Comparison of ENCODE assay signal across 13 cellular contexts in the genomic region with DNA sequence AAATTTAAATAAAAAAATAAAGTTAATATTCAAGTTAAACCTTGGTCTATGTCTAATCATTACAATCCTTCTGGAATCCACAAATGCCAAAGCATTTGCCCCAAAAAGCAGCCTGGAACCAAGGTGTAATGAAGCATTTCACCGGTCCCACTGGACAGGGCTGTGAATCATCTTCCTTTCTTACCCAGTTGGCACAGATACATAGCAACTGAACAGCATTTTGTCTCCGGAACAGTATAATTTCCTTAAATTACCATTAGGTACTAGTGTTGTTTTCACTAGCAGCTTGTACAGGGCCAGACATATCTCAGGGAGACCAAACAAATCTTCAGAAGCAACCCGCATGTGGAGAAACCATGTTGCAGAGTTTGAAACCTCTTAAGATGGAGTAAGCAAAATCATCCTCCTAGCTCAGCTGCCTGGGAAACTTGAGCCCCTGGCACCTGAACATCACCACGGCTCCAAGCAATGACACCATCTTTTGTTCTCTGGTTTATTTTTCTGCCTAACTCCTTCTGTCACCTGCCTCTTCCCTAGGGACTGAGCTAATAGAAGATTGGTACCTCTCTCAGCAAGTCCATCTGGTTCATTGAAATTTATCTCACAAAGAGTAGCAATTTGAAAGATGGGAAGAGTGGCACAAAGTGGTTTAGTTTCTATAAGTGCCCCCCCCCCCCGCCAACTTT.
A peak's percentile ranks its signal among the peaks of the same experiment; 100 is the strongest.
DNase-seq lines count a peak whose midpoint lies in the region; ATAC-seq lines count a peak whose summit lies in the region.
"Had no signal": no experiment of that assay in that cellular context is flagged by ENCODE, and none has a peak within 500 bp of the region (broad histone marks: within the 10 kb centered on the region; RNA-seq: fewer than 3 reads in every experiment).

No MANE protein-coding gene starts in this region.

- peaks cover under 1% of the 10 kb centered on the region for H3K27me3 Mint-ChIP-seq in stimulated activated memory B cell treated with anti-CD40 and anti-IgM and Interleukin-4, amounts not matched to agents 10 μg/mL and 1 μg/mL and 100 μg/mL, for 72 hours
- H3K27me3 Mint-ChIP-seq: activated naive CD8-positive, alpha-beta T cell had no signal

- H3K4me1 Mint-ChIP-seq in stimulated activated memory B cell treated with anti-CD40 and anti-IgM and Interleukin-4, amounts not matched to agents 10 μg/mL and 1 μg/mL and 100 μg/mL, for 72 hours, result peaks cover 7% of the 10 kb centered on the region

- no peak overlapping the region for H3K27ac Mint-ChIP-seq in stimulated activated memory B cell treated with anti-CD40 and anti-IgM and Interleukin-4, amounts not matched to agents 10 μg/mL and 1 μg/mL and 100 μg/mL, for 72 hours
- H3K27ac Mint-ChIP-seq: activated CD8-positive, alpha-beta T cell treated with anti-CD3 and anti-CD28 coated beads, Interleukin-2, amount 10 ng/mL, durations not matched to agents 7 days and 5 days; activated naive CD8-positive, alpha-beta T cell had no signal

- no peak for ATAC-seq in GM18909 (IDR thresholded peaks at IDR 0.05; ENCODE audit: poor library complexity, unreplicated experiment)
- no peak for ATAC-seq in stimulated activated memory B cell treated with anti-CD40 and anti-IgM and Interleukin-4, amounts not matched to agents 10 μg/mL and 1 μg/mL and 100 μg/mL, for 72 hours
- ATAC-seq: activated CD8-positive, alpha-beta T cell treated with anti-CD3 and anti-CD28 coated beads, Interleukin-2, amount 10 ng/mL, durations not matched to agents 7 days and 5 days; esophagus mucosa; pancreas had no signal

- DNase-seq in DMS 273 (lab: John Stamatoyannopoulos, UW; ENCODE audit: unreplicated experiment) (peak; percentile 47), NCI-H146 treated with DMSO at 0.1 percent for 48 hours (lab: John Stamatoyannopoulos, UW; ENCODE audit: unreplicated experiment) (peak; percentile 97), NCI-H748 treated with DMSO at 0.1 percent for 48 hours (lab: John Stamatoyannopoulos, UW) (peak; percentile 29), kidney tubule cell (ENCODE audit: low spot score) (peak; percentile 77), NCI-H226 (no peak), substantia nigra (lab: John Stamatoyannopoulos, UW) (no peak)
- DNase-seq: activated CD8-positive, alpha-beta T cell treated with anti-CD3 and anti-CD28 coated beads, Interleukin-2, amount 10 ng/mL, durations not matched to agents 7 days and 5 days; NCI-H1694; pancreas had no signal

- no peak overlapping the region for H3K27ac ChIP-seq in substantia nigra (ENCODE audit: low read depth, low read length, poor library complexity, severe bottlenecking)
- H3K27ac ChIP-seq: pancreas had no signal

- H3K9me3 Mint-ChIP-seq in stimulated activated memory B cell treated with anti-CD40 and anti-IgM and Interleukin-4, amounts not matched to agents 10 μg/mL and 1 μg/mL and 100 μg/mL, for 72 hours, result no peaks in the 10 kb centered on the region

- no peaks in the 10 kb centered on the region for H3K36me3 Mint-ChIP-seq in stimulated activated memory B cell treated with anti-CD40 and anti-IgM and Interleukin-4, amounts not matched to agents 10 μg/mL and 1 μg/mL and 100 μg/mL, for 72 hours

- no peak overlapping the region for H3K4me3 Mint-ChIP-seq in stimulated activated memory B cell treated with anti-CD40 and anti-IgM and Interleukin-4, amounts not matched to agents 10 μg/mL and 1 μg/mL and 100 μg/mL, for 72 hours
- H3K4me3 Mint-ChIP-seq: activated CD8-positive, alpha-beta T cell treated with anti-CD3 and anti-CD28 coated beads, Interleukin-2, amount 10 ng/mL, durations not matched to agents 7 days and 5 days; activated naive CD8-positive, alpha-beta T cell had no signal

Comparison
In these comparisons a context has a peak if more than half of its experiments do, and no peak if none do; other contexts are left out.
1. DNase-seq: peak in DMS 273 (single experiment), NCI-H146 treated with DMSO at 0.1 percent for 48 hours (single experiment), NCI-H748 treated with DMSO at 0.1 percent for 48 hours (single experiment) and kidney tubule cell (single experiment); none in NCI-H226 (single experiment) and substantia nigra (0 of 49).